25 cellular contexts compared by ENCODE assay signal in the genomic region with DNA sequence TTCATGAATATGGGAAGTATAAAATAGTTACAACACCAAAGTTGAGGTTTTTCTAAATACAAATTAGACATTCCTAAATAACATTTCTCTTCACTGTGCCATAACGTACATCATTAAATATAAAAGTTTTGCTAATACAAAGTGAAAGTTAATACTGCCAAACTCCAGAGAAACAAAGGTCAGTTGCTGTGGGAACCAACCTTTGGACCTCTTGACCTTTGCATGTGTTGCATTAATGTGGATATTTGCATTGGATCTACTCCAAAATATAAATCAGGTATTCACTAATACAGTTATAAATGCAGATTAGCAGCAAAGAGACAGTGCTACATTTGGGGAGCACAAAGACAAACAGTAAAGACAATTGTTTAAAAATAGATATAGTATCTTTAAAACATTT.
"Had no signal": no experiment of that assay in that cellular context is flagged by ENCODE, and none has a peak within 500 bp of the region (broad histone marks: within the 10 kb centered on the region; RNA-seq: fewer than 3 reads in every experiment).

No MANE protein-coding gene starts in this region.

- H3K4me1 ChIP-seq: lower lobe of right lung, pancreas, prostate gland, sigmoid colon, stomach, testis, thyroid gland, transverse colon, upper lobe of left lung, vagina had no signal

- H3K4me3 ChIP-seq: hepatocyte, lower lobe of right lung, pancreas, prostate gland, sigmoid colon, smooth muscle cell, stomach, testis, thyroid gland, transverse colon, upper lobe of left lung, vagina had no signal

- H3K36me3 ChIP-seq: lower lobe of right lung, pancreas, prostate gland, sigmoid colon, stomach, thyroid gland, transverse colon, upper lobe of left lung, vagina had no signal

- H3K27ac ChIP-seq: hepatocyte, lower lobe of right lung, pancreas, prostate gland, sigmoid colon, stomach, testis, thyroid gland, transverse colon, upper lobe of left lung, vagina had no signal

- H3K9me3 ChIP-seq: lower lobe of right lung, pancreas, prostate gland, testis, thyroid gland, transverse colon, vagina had no signal

- H3K27me3 ChIP-seq: hepatocyte, pancreas, sigmoid colon, stomach, testis, thyroid gland, transverse colon, upper lobe of left lung, vagina had no signal

- DNase-seq: islet precursor cell; left ventricle myocardium superior; lower lobe of right lung; mammary epithelial cell; mesenchymal stem cell; naive thymus-derived CD8-positive, alpha-beta T cell; nucleus accumbens; pancreas; posterior cingulate gyrus; retina; right cardiac atrium; sigmoid colon; stimulated activated CD4-positive, alpha-beta T cell treated with anti-CD3 and anti-CD28 coated beads, Interleukin-2, amount 100 ng/mL, for 24 hours; stimulated activated CD4-positive, alpha-beta T cell treated with anti-CD3 and anti-CD28 coated beads, Interleukin-4, amount 100 ng/mL, for 1 hour; stimulated activated naive B cell treated with anti-CD40 and anti-IgM and Interleukin-4, amounts not matched to agents 10 μg/mL and 1 μg/mL and 100 μg/mL, for 72 hours; stimulated activated naive CD8-positive, alpha-beta T cell treated with anti-CD3 and anti-CD28 coated beads, Interleukin-15, Interleukin-2, amounts not matched to agents 100 U/mL and 50 U/mL, for 24 hours; stomach; testis; thyroid gland; transverse colon; upper lobe of left lung had no signal

- ATAC-seq: left ventricle myocardium superior; lower lobe of right lung; naive thymus-derived CD8-positive, alpha-beta T cell; pancreas; right cardiac atrium; stimulated activated naive B cell treated with anti-CD40 and anti-IgM and Interleukin-4, amounts not matched to agents 10 μg/mL and 1 μg/mL and 100 μg/mL, for 72 hours; stimulated activated naive CD8-positive, alpha-beta T cell treated with anti-CD3 and anti-CD28 coated beads, Interleukin-15, Interleukin-2, amounts not matched to agents 100 U/mL and 50 U/mL, for 24 hours had no signal
